ENCODE assay signal across 8 cellular contexts in the genomic region with DNA sequence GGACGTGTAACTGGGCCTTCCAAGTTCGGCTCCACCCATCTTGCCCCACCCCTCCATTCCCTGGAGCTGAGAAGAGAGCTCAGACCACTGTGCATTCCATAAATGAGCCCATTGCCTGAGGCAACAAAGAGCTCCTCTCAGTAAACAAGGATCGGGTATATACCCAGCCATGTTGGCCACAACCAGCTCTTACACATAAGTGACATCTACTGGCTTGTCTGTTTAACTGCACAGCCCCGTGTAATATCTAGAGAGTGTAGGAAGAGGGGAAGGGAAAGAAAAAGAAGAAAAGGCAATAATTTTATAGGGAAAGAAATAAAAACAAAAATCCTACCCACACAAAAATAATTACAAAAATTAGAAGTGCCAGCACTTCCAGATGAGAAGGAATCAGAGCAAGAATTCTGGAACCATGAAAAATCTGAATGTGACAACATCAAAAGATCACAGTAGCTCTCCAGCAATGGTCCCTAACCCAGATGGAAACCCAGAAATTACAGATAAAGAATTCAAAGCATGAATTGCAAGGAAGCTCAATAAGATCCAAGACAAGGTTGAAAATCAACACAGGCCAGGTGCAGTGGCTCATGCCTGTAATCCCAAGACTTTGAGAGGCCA.
DNase-seq lines count a peak whose midpoint lies in the region; ATAC-seq and TF ChIP-seq lines count a peak whose summit lies in the region.

No MANE protein-coding gene starts in this region.

- no peak overlapping the region for H3K4me3 ChIP-seq in body of pancreas
- no peak overlapping the region for H3K4me3 ChIP-seq in liver (ENCODE audit: low read depth in 1 of 3, low read length in 3 of 3)

- TF ChIP-seq POLR2A in body of pancreas (IDR thresholded peaks at IDR 0.05): no peak

- peak; percentile 98 to 99 for TF ChIP-seq RAD21 in liver (IDR thresholded peaks at IDR 0.05)

- peak in 5 of 7 experiments; percentile 16 to 63 (median 38) for TF ChIP-seq CTCF in body of pancreas (IDR thresholded peaks at IDR 0.05)
- peak; percentile 78 for TF ChIP-seq CTCF in liver (IDR thresholded peaks at IDR 0.05; ENCODE audit: low read depth, low read length, missing input control)

- H3K27ac ChIP-seq in body of pancreas (no peak overlapping the region), liver (ENCODE audit: low read depth in 1 of 2, low read length in 2 of 2) (peak overlapping the region in 1 of 2 donors; percentile 9)

- whole genome bisulfite sequencing in body of pancreas, 2 donors: 54 to 58% methylated on average over 3 to 4 of the region's 4 CpGs
- 47% methylated on average over 4 of the region's 4 CpGs for WGBS in liver

- H3K4me1 ChIP-seq in body of pancreas: no peaks in the 10 kb centered on the region
- H3K4me1 ChIP-seq in liver (ENCODE audit: control insufficient read depth in 4 of 4, insufficient read depth in 4 of 4, low read length in 3 of 4): peaks cover 0 to 8% (median 3%) of the 10 kb centered on the region in 4 donors

- DNase-seq in Right ventricle myocardium inferior (ENCODE audit: missing footprints) (no peak), cardiac septum (ENCODE audit: low spot score) (no peak), body of pancreas (peak in 1 of 4 donors; percentile 37), NCI-H1436 treated with DMSO at 0.1 percent for 48 hours (lab: John Stamatoyannopoulos, UW) (no peak)

- H3K27me3 ChIP-seq in body of pancreas (no peaks in the 10 kb centered on the region), liver (ENCODE audit: control insufficient read depth in 4 of 4, insufficient read depth in 4 of 4, low read length in 3 of 4) (no peaks in the 10 kb centered on the region)

- intact Hi-C loops in Right ventricle myocardium inferior (cut with DNase I): loop anchor here (5.0 to 10.0 kb wide), 2 partner anchors 323 to 365 kb away; partner anchors contain the start of genes AMIGO2 and PCED1B
- intact Hi-C loops in cardiac septum (cut with DNase I): loop anchor here (5.0 kb wide), 1 partner anchor 360 kb away; no protein-coding TSS in a partner anchor
- intact Hi-C loops in body of pancreas (cut with DNase I): no loop called here

- H3K9me3 ChIP-seq in body of pancreas (peaks cover 0 to 11% (median 0%) of the 10 kb centered on the region in 3 donors), liver (ENCODE audit: control insufficient read depth in 4 of 4, low read length in 3 of 4) (no peaks in the 10 kb centered on the region)

- no peak overlapping the region for H3K9ac ChIP-seq in liver (ENCODE audit: low read depth in 1 of 2, low read length in 2 of 2)

- ATAC-seq in Right ventricle myocardium inferior (peak; percentile 74), HG03354 (IDR thresholded peaks at IDR 0.05; ENCODE audit: poor library complexity, severe bottlenecking, unreplicated experiment) (peak; percentile 59), SK-N-SH treated with all-trans-retinoic acid at 6 μM for 48 hours (peak; percentile 88), body of pancreas (peak; percentile 62), GM19397 (IDR thresholded peaks at IDR 0.05; ENCODE audit: unreplicated experiment) (no peak)

- no peaks in the 10 kb centered on the region for H3K36me3 ChIP-seq in body of pancreas (replicated peaks in 1 of 2; ENCODE audit: insufficient read depth in 1 of 2, low read depth in 2 of 2)
- H3K36me3 ChIP-seq in liver (ENCODE audit: control insufficient read depth in 4 of 4, insufficient read depth in 3 of 4, low read depth in 1 of 4, low read length in 3 of 4): no peaks in the 10 kb centered on the region

TF ChIP-seq in SK-N-SH treated with all-trans-retinoic acid at 6 μM for 48 hours, 23 proteins besides CTCF, POLR2A, EP300 and RAD21:
- TF ChIP-seq, protein P1, sequence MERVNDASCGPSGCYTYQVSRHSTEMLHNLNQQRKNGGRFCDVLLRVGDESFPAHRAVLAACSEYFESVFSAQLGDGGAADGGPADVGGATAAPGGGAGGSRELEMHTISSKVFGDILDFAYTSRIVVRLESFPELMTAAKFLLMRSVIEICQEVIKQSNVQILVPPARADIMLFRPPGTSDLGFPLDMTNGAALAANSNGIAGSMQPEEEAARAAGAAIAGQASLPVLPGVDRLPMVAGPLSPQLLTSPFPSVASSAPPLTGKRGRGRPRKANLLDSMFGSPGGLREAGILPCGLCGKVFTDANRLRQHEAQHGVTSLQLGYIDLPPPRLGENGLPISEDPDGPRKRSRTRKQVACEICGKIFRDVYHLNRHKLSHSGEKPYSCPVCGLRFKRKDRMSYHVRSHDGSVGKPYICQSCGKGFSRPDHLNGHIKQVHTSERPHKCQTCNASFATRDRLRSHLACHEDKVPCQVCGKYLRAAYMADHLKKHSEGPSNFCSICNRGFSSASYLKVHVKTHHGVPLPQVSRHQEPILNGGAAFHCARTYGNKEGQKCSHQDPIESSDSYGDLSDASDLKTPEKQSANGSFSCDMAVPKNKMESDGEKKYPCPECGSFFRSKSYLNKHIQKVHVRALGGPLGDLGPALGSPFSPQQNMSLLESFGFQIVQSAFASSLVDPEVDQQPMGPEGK (CRISPR knock-in tag; IDR thresholded peaks at IDR 0.05; ENCODE audit: borderline replicate concordance): no peak
- TF ChIP-seq CSDC2 (CRISPR knock-in tag; IDR thresholded peaks at IDR 0.05) (no peak), RARB (CRISPR knock-in tag; IDR thresholded peaks at IDR 0.05) (no peak), CSRNP3 (CRISPR knock-in tag; IDR thresholded peaks at IDR 0.05) (no peak), BACH2 (CRISPR knock-in tag; IDR thresholded peaks at IDR 0.05; ENCODE audit: borderline replicate concordance) (no peak), ZNF8 (CRISPR knock-in tag; IDR thresholded peaks at IDR 0.05) (no peak), ZNF70 (CRISPR knock-in tag; IDR thresholded peaks at IDR 0.05) (no peak)

TF ChIP-seq in liver, 16 proteins besides CTCF, POLR2A, EP300 and RAD21:
- TF ChIP-seq RXRA (IDR thresholded peaks at IDR 0.05) (no peak), HNF4G (IDR thresholded peaks at IDR 0.05) (no peak), HNF4A (conservative IDR thresholded peaks at IDR 0.05) (no peak), GABPA (IDR thresholded peaks at IDR 0.05 in 1 of 2, conservative IDR thresholded peaks at IDR 0.05 in 1 of 2) (no peak), SP1 (IDR thresholded peaks at IDR 0.05) (no peak), JUND (IDR thresholded peaks at IDR 0.05) (no peak), FOXA2 (IDR thresholded peaks at IDR 0.05) (peak; percentile 93), YY1 (IDR thresholded peaks at IDR 0.05) (peak; percentile 76), FOXA1 (IDR thresholded peaks at IDR 0.05) (peak; percentile 93)
- TF ChIP-seq, protein P2, sequence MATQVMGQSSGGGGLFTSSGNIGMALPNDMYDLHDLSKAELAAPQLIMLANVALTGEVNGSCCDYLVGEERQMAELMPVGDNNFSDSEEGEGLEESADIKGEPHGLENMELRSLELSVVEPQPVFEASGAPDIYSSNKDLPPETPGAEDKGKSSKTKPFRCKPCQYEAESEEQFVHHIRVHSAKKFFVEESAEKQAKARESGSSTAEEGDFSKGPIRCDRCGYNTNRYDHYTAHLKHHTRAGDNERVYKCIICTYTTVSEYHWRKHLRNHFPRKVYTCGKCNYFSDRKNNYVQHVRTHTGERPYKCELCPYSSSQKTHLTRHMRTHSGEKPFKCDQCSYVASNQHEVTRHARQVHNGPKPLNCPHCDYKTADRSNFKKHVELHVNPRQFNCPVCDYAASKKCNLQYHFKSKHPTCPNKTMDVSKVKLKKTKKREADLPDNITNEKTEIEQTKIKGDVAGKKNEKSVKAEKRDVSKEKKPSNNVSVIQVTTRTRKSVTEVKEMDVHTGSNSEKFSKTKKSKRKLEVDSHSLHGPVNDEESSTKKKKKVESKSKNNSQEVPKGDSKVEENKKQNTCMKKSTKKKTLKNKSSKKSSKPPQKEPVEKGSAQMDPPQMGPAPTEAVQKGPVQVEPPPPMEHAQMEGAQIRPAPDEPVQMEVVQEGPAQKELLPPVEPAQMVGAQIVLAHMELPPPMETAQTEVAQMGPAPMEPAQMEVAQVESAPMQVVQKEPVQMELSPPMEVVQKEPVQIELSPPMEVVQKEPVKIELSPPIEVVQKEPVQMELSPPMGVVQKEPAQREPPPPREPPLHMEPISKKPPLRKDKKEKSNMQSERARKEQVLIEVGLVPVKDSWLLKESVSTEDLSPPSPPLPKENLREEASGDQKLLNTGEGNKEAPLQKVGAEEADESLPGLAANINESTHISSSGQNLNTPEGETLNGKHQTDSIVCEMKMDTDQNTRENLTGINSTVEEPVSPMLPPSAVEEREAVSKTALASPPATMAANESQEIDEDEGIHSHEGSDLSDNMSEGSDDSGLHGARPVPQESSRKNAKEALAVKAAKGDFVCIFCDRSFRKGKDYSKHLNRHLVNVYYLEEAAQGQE (IDR thresholded peaks at IDR 0.05): no peak
